14 cellular contexts compared by ENCODE assay signal in genomic region chr5:138968601-138969000, GRCh38.
"Had no signal": no experiment of that assay in that cellular context is flagged by ENCODE, and none has a peak within 500 bp of the region (broad histone marks: within the 10 kb centered on the region; RNA-seq: fewer than 3 reads in every experiment).

No MANE protein-coding gene starts in this region.

- DNase-seq: activated CD4-positive, alpha-beta T cell treated with anti-CD3 and anti-CD28 coated beads for 36 hours; activated CD8-positive, alpha-beta memory T cell treated with anti-CD3 and anti-CD28 coated beads, Interleukin-2, amount 50 U/mL, for 4 hours; activated CD8-positive, alpha-beta T cell treated with anti-CD3 and anti-CD28 coated beads for 36 hours; brain microvascular endothelial cell; cerebellar nuclear complex; stimulated activated CD4-positive, alpha-beta T cell treated with anti-CD3 and anti-CD28 coated beads, Interleukin-15, amount 100 ng/mL, for 24 hours; stimulated activated CD4-positive, alpha-beta T cell treated with anti-CD3 and anti-CD28 coated beads, Interleukin-4, amount 100 ng/mL, for 24 hours; T-cell had no signal

- H3K4me1 Mint-ChIP-seq: activated CD4-positive, alpha-beta T cell treated with anti-CD3 and anti-CD28 coated beads for 36 hours; activated naive CD4-positive, alpha-beta T cell treated with anti-CD3 and anti-CD28 coated beads, Interleukin-2, amount 10 ng/mL, durations not matched to agents 7 days and 5 days; memory B cell; T-cell had no signal

- H3K27ac Mint-ChIP-seq: activated CD4-positive, alpha-beta T cell treated with anti-CD3 and anti-CD28 coated beads for 36 hours; activated CD8-positive, alpha-beta T cell treated with anti-CD3 and anti-CD28 coated beads for 36 hours; activated naive CD4-positive, alpha-beta T cell treated with anti-CD3 and anti-CD28 coated beads, Interleukin-2, amount 10 ng/mL, durations not matched to agents 7 days and 5 days; activated T-helper 1 cell treated with anti-CD3 and anti-CD28 coated beads, Interleukin-12 subunit alpha, Interleukin-12 subunit beta, Interleukin-2, Interleukin-4 antibody, amounts not matched to agents 30 ng/mL and 10 ng/mL and 1 ng/mL, durations not matched to agents 14 hours and 24 hours and 36 hours; memory B cell; natural killer cell treated with Interleukin-12 subunit alpha and Interleukin-12 subunit beta and Interleukin-15 and Interleukin-18, amount 100 ng/mL, for 72 hours; T-cell; type B pancreatic cell had no signal

- ATAC-seq: activated CD4-positive, alpha-beta T cell treated with anti-CD3 and anti-CD28 coated beads for 36 hours; activated CD8-positive, alpha-beta T cell treated with anti-CD3 and anti-CD28 coated beads for 36 hours; natural killer cell treated with Interleukin-12 subunit alpha and Interleukin-12 subunit beta and Interleukin-15 and Interleukin-18, amount 100 ng/mL, for 72 hours; T-cell had no signal

- H3K36me3 Mint-ChIP-seq: activated naive CD4-positive, alpha-beta T cell treated with anti-CD3 and anti-CD28 coated beads, Interleukin-2, amount 10 ng/mL, durations not matched to agents 7 days and 5 days; natural killer cell treated with Interleukin-12 subunit alpha and Interleukin-12 subunit beta and Interleukin-15 and Interleukin-18, amount 100 ng/mL, for 72 hours had no signal

- H3K27ac ChIP-seq: brain microvascular endothelial cell, WERI-Rb-1 had no signal

- H3K4me3 Mint-ChIP-seq: activated CD4-positive, alpha-beta T cell treated with anti-CD3 and anti-CD28 coated beads for 36 hours; activated CD8-positive, alpha-beta T cell treated with anti-CD3 and anti-CD28 coated beads for 36 hours; activated naive CD4-positive, alpha-beta T cell treated with anti-CD3 and anti-CD28 coated beads, Interleukin-2, amount 10 ng/mL, durations not matched to agents 7 days and 5 days; activated T-helper 1 cell treated with anti-CD3 and anti-CD28 coated beads, Interleukin-12 subunit alpha, Interleukin-12 subunit beta, Interleukin-2, Interleukin-4 antibody, amounts not matched to agents 30 ng/mL and 10 ng/mL and 1 ng/mL, durations not matched to agents 14 hours and 24 hours and 36 hours; memory B cell; natural killer cell treated with Interleukin-12 subunit alpha and Interleukin-12 subunit beta and Interleukin-15 and Interleukin-18, amount 100 ng/mL, for 72 hours; T-cell; type B pancreatic cell had no signal

- H3K27me3 ChIP-seq: brain microvascular endothelial cell had no signal

- H3K36me3 ChIP-seq: brain microvascular endothelial cell, WERI-Rb-1 had no signal

- H3K27me3 Mint-ChIP-seq: activated CD4-positive, alpha-beta T cell treated with anti-CD3 and anti-CD28 coated beads for 36 hours; activated CD8-positive, alpha-beta T cell treated with anti-CD3 and anti-CD28 coated beads for 36 hours; memory B cell; natural killer cell treated with Interleukin-12 subunit alpha and Interleukin-12 subunit beta and Interleukin-15 and Interleukin-18, amount 100 ng/mL, for 72 hours; T-cell; type B pancreatic cell had no signal

- H3K9me3 Mint-ChIP-seq: activated CD8-positive, alpha-beta T cell treated with anti-CD3 and anti-CD28 coated beads for 36 hours; activated naive CD4-positive, alpha-beta T cell treated with anti-CD3 and anti-CD28 coated beads, Interleukin-2, amount 10 ng/mL, durations not matched to agents 7 days and 5 days; activated T-helper 1 cell treated with anti-CD3 and anti-CD28 coated beads, Interleukin-12 subunit alpha, Interleukin-12 subunit beta, Interleukin-2, Interleukin-4 antibody, amounts not matched to agents 30 ng/mL and 10 ng/mL and 1 ng/mL, durations not matched to agents 14 hours and 24 hours and 36 hours; memory B cell; natural killer cell treated with Interleukin-12 subunit alpha and Interleukin-12 subunit beta and Interleukin-15 and Interleukin-18, amount 100 ng/mL, for 72 hours; T-cell; type B pancreatic cell had no signal
